ENCODE assay signal across 12 cellular contexts in genomic region chr3:141407043-141407442, GRCh38. TPM values are rescaled to one million over a fixed set of nuclear protein-coding genes. Genes with fewer than 3 reads are reported as not detected.
DNase-seq lines count a peak whose midpoint lies in the region; TF ChIP-seq lines count a peak whose summit lies in the region.
"Had no signal": no experiment of that assay in that cellular context is flagged by ENCODE, and none has a peak within 500 bp of the region (broad histone marks: within the 10 kb centered on the region; RNA-seq: fewer than 3 reads in every experiment).

No MANE protein-coding gene starts in this region.

- TF ChIP-seq CTCF in fibroblast of villous mesenchyme (IDR thresholded peaks at IDR 0.05; ENCODE audit: insufficient read depth, low read depth, low read length): no peak

- no peak overlapping the region for H3K27ac Mint-ChIP-seq in activated CD4-positive, alpha-beta T cell treated with anti-CD3 and anti-CD28 coated beads, Interleukin-2, amount 10 ng/mL, durations not matched to agents 7 days and 5 days

- DNase-seq in EH (ENCODE audit: low read depth) (peak; percentile 98), SW 1271 (lab: John Stamatoyannopoulos, UW) (peak; percentile 71 to 87), fibroblast of villous mesenchyme (ENCODE audit: low read depth) (peak; percentile 99), skeletal muscle cell (ENCODE audit: low read depth) (peak; percentile 93), NCI-H2196 (lab: John Stamatoyannopoulos, UW; ENCODE audit: unreplicated experiment) (no peak), CD1c-positive myeloid dendritic cell (ENCODE audit: extremely low spot score) (no peak)
- no peak for DNase-seq in stimulated activated CD4-positive, alpha-beta T cell treated with anti-CD3 and anti-CD28 coated beads, Interleukin-12 subunit alpha, Interleukin-12 subunit beta, amount 100 ng/mL, for 4 hours
- DNase-seq in activated CD4-positive, alpha-beta T cell treated with anti-CD3 and anti-CD28 coated beads, Interleukin-2, amount 10 ng/mL, durations not matched to agents 7 days and 5 days: no peak
- DNase-seq: DMS53; NK-92 treated with Interleukin-12 subunit alpha and Interleukin-12 subunit beta, amount 100 ng/mL, for 24 hours had no signal

- no peak overlapping the region for H3K4me3 Mint-ChIP-seq in activated CD4-positive, alpha-beta T cell treated with anti-CD3 and anti-CD28 coated beads, Interleukin-2, amount 10 ng/mL, durations not matched to agents 7 days and 5 days
- H3K4me3 Mint-ChIP-seq: activated naive CD8-positive, alpha-beta T cell; neural crest cell had no signal

- H3K4me1 Mint-ChIP-seq in activated CD4-positive, alpha-beta T cell treated with anti-CD3 and anti-CD28 coated beads, Interleukin-2, amount 10 ng/mL, durations not matched to agents 7 days and 5 days: peaks cover 53% of the 10 kb centered on the region

- CTCF ChIA-PET in activated CD4-positive, alpha-beta T cell treated with anti-CD3 and anti-CD28 coated beads, Interleukin-2, amount 10 ng/mL, durations not matched to agents 7 days and 5 days (lab: Charles Lee): interaction anchor here (1.3 to 1.4 kb wide), 2 partner anchors 23 to 25 kb away, joined by 4 read pairs; no protein-coding TSS in a partner anchor

- no peaks in the 10 kb centered on the region for H3K27me3 Mint-ChIP-seq in activated CD4-positive, alpha-beta T cell treated with anti-CD3 and anti-CD28 coated beads, Interleukin-2, amount 10 ng/mL, durations not matched to agents 7 days and 5 days
- H3K27me3 Mint-ChIP-seq: activated naive CD8-positive, alpha-beta T cell had no signal

- H3K4me3 ChIP-seq in fibroblast of villous mesenchyme (ENCODE audit: low read depth, low read length) (no peak overlapping the region), skeletal muscle cell (ENCODE audit: low read depth, low read length) (no peak overlapping the region)

- POLR2A ChIA-PET in activated CD4-positive, alpha-beta T cell treated with anti-CD3 and anti-CD28 coated beads, Interleukin-2, amount 10 ng/mL, durations not matched to agents 7 days and 5 days (lab: Charles Lee): no interaction called here

- no peaks in the 10 kb centered on the region for H3K9me3 Mint-ChIP-seq in activated CD4-positive, alpha-beta T cell treated with anti-CD3 and anti-CD28 coated beads, Interleukin-2, amount 10 ng/mL, durations not matched to agents 7 days and 5 days
- H3K9me3 Mint-ChIP-seq: neural crest cell had no signal

- peaks cover 52% of the 10 kb centered on the region for H3K36me3 Mint-ChIP-seq in activated CD4-positive, alpha-beta T cell treated with anti-CD3 and anti-CD28 coated beads, Interleukin-2, amount 10 ng/mL, durations not matched to agents 7 days and 5 days (ENCODE audit: low read depth)

RNA-seq across cellular contexts. Expression of gene ZBTB38, which starts 38.7 kb away (rescaled TPM):
- total RNA-seq in fibroblast of villous mesenchyme: 210 and 326 TPM in 2 replicates
- total RNA-seq in activated CD4-positive, alpha-beta T cell treated with anti-CD3 and anti-CD28 coated beads, Interleukin-2, amount 10 ng/mL, durations not matched to agents 7 days and 5 days: 10 to 100 TPM; 20.0 to 26.1 TPM

Comparison
In these comparisons a context has a peak if more than half of its experiments do, and no peak if none do; other contexts are left out.
1. DNase-seq: peak in EH (single experiment), SW 1271 (2 of 2), fibroblast of villous mesenchyme (single experiment) and skeletal muscle cell (single experiment); none in NCI-H2196 (single experiment), stimulated activated CD4-positive, alpha-beta T cell treated with anti-CD3 and anti-CD28 coated beads, Interleukin-12 subunit alpha, Interleukin-12 subunit beta, amount 100 ng/mL, for 4 hours (single experiment), CD1c-positive myeloid dendritic cell (single experiment) and activated CD4-positive, alpha-beta T cell treated with anti-CD3 and anti-CD28 coated beads, Interleukin-2, amount 10 ng/mL, durations not matched to agents 7 days and 5 days (single experiment).